In genomic region chr4:123398151-123398802, GRCh38 we compare ENCODE assay signal across 8 cellular contexts. TPM values are rescaled to one million over a fixed set of nuclear protein-coding genes. Genes with fewer than 3 reads are reported as not detected.
DNase-seq lines count a peak whose midpoint lies in the region; ATAC-seq and TF ChIP-seq lines count a peak whose summit lies in the region.

No MANE protein-coding gene starts in this region.

- peak overlapping the region; percentile 85 for H3K18ac ChIP-seq in IMR-90 (ENCODE audit: low read depth, low read length)

- peak overlapping the region; percentile 84 for H3K4me2 ChIP-seq in IMR-90 (ENCODE audit: low read depth, low read length)

- H3K27ac Mint-ChIP-seq in progenitor cell of endocrine pancreas, result peak overlapping the region; percentile 99

- H3K56ac ChIP-seq in IMR-90 (ENCODE audit: extremely low read depth, insufficient read depth, low read length), result 0 out of 2 replicates have a peak overlapping the region, but pooled peaks have one; percentile 68

- peaks cover 9 to 37% of the 10 kb centered on the region in 2 experiments; a peak in 3 of 4 replicates for H3K79me1 ChIP-seq in IMR-90 (ENCODE audit: low read depth in 1 of 2, low read length in 2 of 2)

- H2BK120ac ChIP-seq in IMR-90 (ENCODE audit: low read depth, low read length), result peak overlapping the region; percentile 94

- H3K9ac ChIP-seq in IMR-90 (ENCODE audit: low read depth, low read length), result peak overlapping the region; percentile 93

- H4K5ac ChIP-seq in IMR-90 (ENCODE audit: low read depth, low read length), result peak overlapping the region; percentile 52

- H3K14ac ChIP-seq in IMR-90 (replicated peaks; ENCODE audit: low read depth, low read length), result peak overlapping the region; percentile 78

- dilution Hi-C loops in IMR-90 (cut with HindIII; ENCODE audit: low sequenced_read_pairs, unreplicated experiment), result no loop called here

- 0% methylated on average over 14 of the region's 81 CpGs; no CpG with 5 or more reads in 1 of the 2 experiments for WGBS in IMR-90 (ENCODE audit: extremely low coverage in 2 of 2, insufficient read length in 1 of 2), 2 experiments

- TF ChIP-seq POLR2A in IMR-90 (IDR thresholded peaks at IDR 0.05; ENCODE audit: low read depth, low read length), result no peak

- H3K4me3 ChIP-seq in IMR-90 (ENCODE audit: insufficient read depth, low read depth, low read length) (peak overlapping the region; percentile 60), right atrium auricular region (peak overlapping the region; percentile 63 to 74)

- H2AFZ ChIP-seq in IMR-90 (replicated peaks; ENCODE audit: low read length, poor library complexity), result peak overlapping the region; percentile 95

- DNase-seq in ELR (ENCODE audit: low read depth) (peak; percentile 69), IMR-90 (peak; percentile 62), SW480 (ENCODE audit: low spot score) (peak; percentile 60), amniotic stem cell (lab: John Stamatoyannopoulos, UW) (peak; percentile 51), right atrium auricular region (ENCODE audit: low spot score) (no peak), progenitor cell of endocrine pancreas (ENCODE audit: low spot score, unreplicated experiment) (peak; percentile 73), A172 (ENCODE audit: low spot score) (no peak)

- peak overlapping the region; percentile 61; the same call in 1 of the 2 replicates for H4K91ac ChIP-seq in IMR-90 (ENCODE audit: insufficient read depth, low read depth, low read length)

- peak overlapping the region; percentile 85 for H3K4ac ChIP-seq in IMR-90 (ENCODE audit: low read depth, low read length)

- no peaks in the 10 kb centered on the region for H3K9me3 Mint-ChIP-seq in progenitor cell of endocrine pancreas (ENCODE audit: low read depth)

- H3K9me3 ChIP-seq in IMR-90 (ENCODE audit: control insufficient read depth, insufficient read depth, low read length) (no peaks in the 10 kb centered on the region), right atrium auricular region (no peaks in the 10 kb centered on the region)

- H3K36me3 Mint-ChIP-seq in progenitor cell of endocrine pancreas (ENCODE audit: insufficient read depth), result peaks cover 20% of the 10 kb centered on the region

- ATAC-seq in GM21526 (IDR thresholded peaks at IDR 0.05; ENCODE audit: low FRiP score, unreplicated experiment) (peak; percentile 68), IMR-90 (ENCODE audit: low read depth) (peak; percentile 80)

- H2BK15ac ChIP-seq in IMR-90 (ENCODE audit: low read depth, low read length), result peak overlapping the region; percentile 77; the same call in 1 of the 3 replicates

- peak overlapping the region; percentile 50 to 66; a peak in 2 of 4 replicates for H4K8ac ChIP-seq in IMR-90 (ENCODE audit: low read depth in 2 of 2, low read length in 2 of 2)

- BruUV-seq in IMR-90 (replicated peaks; lab: Mats Ljungman, UMichigan), result no TSS peak

- H3K4me1 Mint-ChIP-seq in progenitor cell of endocrine pancreas (ENCODE audit: low read depth), result peaks cover 30% of the 10 kb centered on the region

- H3K27ac ChIP-seq in IMR-90 (ENCODE audit: insufficient read depth, low read length) (peak overlapping the region; percentile 97), right atrium auricular region (peak overlapping the region; percentile 96)

- peaks cover 8% of the 10 kb centered on the region; the same call in 1 of the 2 replicates for H3K9me1 ChIP-seq in IMR-90 (ENCODE audit: insufficient read depth, low read length)

- H4K20me1 ChIP-seq in IMR-90 (ENCODE audit: insufficient read depth, low read length), result no peaks in the 10 kb centered on the region

- no peaks in the 10 kb centered on the region for H3K27me3 ChIP-seq in IMR-90 (ENCODE audit: control insufficient read depth, insufficient read depth, low read length)
- H3K27me3 ChIP-seq in right atrium auricular region, result no peaks in the 10 kb centered on the region

- intact Hi-C loops in IMR-90 (cut with micrococcal nuclease), result loop anchor here (2.0 to 5.0 kb wide), 6 partner anchors 107 to 589 kb away; no protein-coding TSS in a partner anchor

- in situ Hi-C loops in IMR-90 (cut with MboI; ENCODE audit: low sequenced_read_pairs), result loop anchor here (5.0 to 10.0 kb wide), 2 partner anchors 254 to 847 kb away; no protein-coding TSS in a partner anchor

- 0 out of 2 replicates have a peak overlapping the region, but pooled peaks have one; percentile 45 for H2AK5ac ChIP-seq in IMR-90 (ENCODE audit: low read depth, low read length)

- H2AK9ac ChIP-seq in IMR-90 (replicated peaks; ENCODE audit: low read depth, low read length, poor library complexity), result peak overlapping the region; percentile 66

- peak overlapping the region; percentile 59 for H2BK5ac ChIP-seq in IMR-90 (ENCODE audit: low read depth, low read length, poor library complexity, severe bottlenecking)

- peak overlapping the region; percentile 92 for H3K4me3 Mint-ChIP-seq in progenitor cell of endocrine pancreas (ENCODE audit: low read depth)

- TF ChIP-seq RAD21 in IMR-90 (IDR thresholded peaks at IDR 0.05; ENCODE audit: low read length), result peak; percentile 48

- TF ChIP-seq CTCF in IMR-90 (conservative IDR thresholded peaks at IDR 0.05; ENCODE audit: low read depth, low read length) (peak; percentile 64), right atrium auricular region (IDR thresholded peaks at IDR 0.05) (peak; percentile 20 to 56), progenitor cell of endocrine pancreas (IDR thresholded peaks at IDR 0.05; ENCODE audit: unreplicated experiment) (peak; percentile 72)

- no peaks in the 10 kb centered on the region for H3K27me3 Mint-ChIP-seq in progenitor cell of endocrine pancreas

- H2BK20ac ChIP-seq in IMR-90 (ENCODE audit: low read depth, low read length), result peak overlapping the region; percentile 64; the same call in 1 of the 2 replicates

- POLR2A ChIA-PET in IMR-90 (lab: Charles Lee; ENCODE audit: unreplicated experiment), result interaction anchor here (0.8 kb wide), 1 partner anchor 11 kb away, joined by 3 read pairs; no protein-coding TSS in a partner anchor

- H3K4me1 ChIP-seq in IMR-90 (ENCODE audit: control insufficient read depth, insufficient read depth, low read length) (no peaks in the 10 kb centered on the region; the same call in none of the 2 replicates), right atrium auricular region (peaks cover 0 to 12% of the 10 kb centered on the region in 2 donors)

- H3K36me3 ChIP-seq in IMR-90 (ENCODE audit: control insufficient read depth, insufficient read depth, low read length), result peaks cover 28% of the 10 kb centered on the region
- peaks cover 59% of the 10 kb centered on the region for H3K36me3 ChIP-seq in right atrium auricular region

- CTCF ChIA-PET in IMR-90 (lab: Yijun Ruan, JAX), result interaction anchor here (0.6 to 1.4 kb wide), 3 partner anchors 20 to 549 kb away, joined by 3 read pairs; no protein-coding TSS in a partner anchor

- H3K23ac ChIP-seq in IMR-90 (ENCODE audit: low read depth, low read length), result peak overlapping the region; percentile 92; the same call in 1 of the 2 replicates

TF ChIP-seq in IMR-90, 13 proteins besides CTCF, POLR2A, EP300 and RAD21:
- TF ChIP-seq CEBPB (IDR thresholded peaks at IDR 0.05; ENCODE audit: low read depth, low read length), result no peak
- TF ChIP-seq, protein P1, sequence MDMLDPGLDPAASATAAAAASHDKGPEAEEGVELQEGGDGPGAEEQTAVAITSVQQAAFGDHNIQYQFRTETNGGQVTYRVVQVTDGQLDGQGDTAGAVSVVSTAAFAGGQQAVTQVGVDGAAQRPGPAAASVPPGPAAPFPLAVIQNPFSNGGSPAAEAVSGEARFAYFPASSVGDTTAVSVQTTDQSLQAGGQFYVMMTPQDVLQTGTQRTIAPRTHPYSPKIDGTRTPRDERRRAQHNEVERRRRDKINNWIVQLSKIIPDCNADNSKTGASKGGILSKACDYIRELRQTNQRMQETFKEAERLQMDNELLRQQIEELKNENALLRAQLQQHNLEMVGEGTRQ (IDR thresholded peaks at IDR 0.05; ENCODE audit: low read depth, low read length), result no peak
- no peak for TF ChIP-seq RFX5 (IDR thresholded peaks at IDR 0.05; ENCODE audit: low read depth, low read length)
- no peak for TF ChIP-seq MAFK (IDR thresholded peaks at IDR 0.05; ENCODE audit: low read depth, low read length)
- TF ChIP-seq SMC3 (IDR thresholded peaks at IDR 0.05; ENCODE audit: low read depth, low read length), result peak; percentile 44
- TF ChIP-seq MXI1 (IDR thresholded peaks at IDR 0.05; ENCODE audit: borderline replicate concordance, low read depth, low read length), result peak; percentile 50; the same call in 1 of the 2 replicates
- peak; percentile 89 for TF ChIP-seq BHLHE40 (IDR thresholded peaks at IDR 0.05; ENCODE audit: low read depth, low read length)
- no peak for TF ChIP-seq NFE2L2 (IDR thresholded peaks at IDR 0.05; ENCODE audit: low read depth, low read length)
- no peak for TF ChIP-seq ELK1 (IDR thresholded peaks at IDR 0.05; ENCODE audit: borderline replicate concordance, low read depth, low read length)
- TF ChIP-seq FOS (IDR thresholded peaks at IDR 0.05; ENCODE audit: low read depth, low read length), result no peak
- TF ChIP-seq RCOR1 (IDR thresholded peaks at IDR 0.05; ENCODE audit: insufficient replicate concordance, low read length), result no peak
- TF ChIP-seq MAZ (IDR thresholded peaks at IDR 0.05; ENCODE audit: borderline replicate concordance, low read depth, low read length), result peak; percentile 73; the same call in 1 of the 2 replicates
- TF ChIP-seq CHD1 (IDR thresholded peaks at IDR 0.05; ENCODE audit: low read depth, low read length), result no peak

RNA-seq across cellular contexts. Expression of gene SPRY1, which starts 1.7 kb away (rescaled TPM):
- total RNA-seq in IMR-90 (2012; rRNA removed) (1.4 and 1.9 TPM in 2 replicates), right atrium auricular region (100 to 1,000 TPM in 1 of 2 donors, 10 to 100 TPM in 1; 50.0 to 118 TPM), progenitor cell of endocrine pancreas (52.0 and 54.1 TPM in 2 replicates)
- 2.2 and 2.6 TPM in 2 replicates for polyA plus RNA-seq in IMR-90 (2012; rRNA removed)
- 2.7 and 2.9 TPM in 2 replicates for polyA plus RNA-seq in IMR-90 (2012; cell fraction: cytosol; rRNA removed)
- 1.8 and 3.7 TPM in 2 replicates for polyA plus RNA-seq in IMR-90 (2012; cell fraction: nucleus; rRNA removed; ENCODE audit: low replicate concordance)
- 0.05 TPM in 1 of 2 replicates, not detected in the other for total RNA-seq in A172 (2014; rRNA removed; shearing (Covaris generic))

Comparison
In these comparisons a context has a peak if more than half of its experiments do, and no peak if none do; other contexts are left out.
1. DNase-seq: peak in ELR (single experiment), IMR-90 (single experiment), SW480 (single experiment), amniotic stem cell (single experiment) and progenitor cell of endocrine pancreas (single experiment); none in right atrium auricular region (single experiment) and A172 (single experiment).
2. RNA of gene SPRY1, which starts 1.7 kb away (total RNA-seq): 50.0 to 118 TPM in right atrium auricular region and 52.0 to 54.1 TPM in progenitor cell of endocrine pancreas; 1.4 to 1.9 TPM in IMR-90 and 0.05 TPM in A172; every median in the first group is over 10 times any median in the second.
3. Peak in every context shown above with its lines, with median percentiles within 50 percentile points of each other: CTCF ChIP-seq.